ENCODE assay signal across 21 cellular contexts in genomic region chr7:15018981-15019380, GRCh38.
"Had no signal": no experiment of that assay in that cellular context is flagged by ENCODE, and none has a peak within 500 bp of the region (broad histone marks: within the 10 kb centered on the region; RNA-seq: fewer than 3 reads in every experiment).

No MANE protein-coding gene starts in this region.

- H3K27me3 ChIP-seq: dorsolateral prefrontal cortex, esophagus squamous epithelium, gastrocnemius medialis, heart right ventricle, left lung had no signal

- DNase-seq: dermis blood vessel endothelial cell; dorsolateral prefrontal cortex; effector CD4-positive, alpha-beta T cell; effector memory CD4-positive, alpha-beta T cell; erythroblast; esophagus squamous epithelium; foreskin fibroblast; foreskin melanocyte; gastrocnemius medialis; glutamatergic neuron; heart right ventricle; hippocampal formation; left cardiac atrium; left lung; left ventricle myocardium superior; lower lobe of right lung; mesenchymal stem cell; mucosa of descending colon; naive B cell had no signal

- H3K27ac ChIP-seq: coronary artery, dorsolateral prefrontal cortex, epithelial cell of prostate, esophagus squamous epithelium, gastrocnemius medialis, heart right ventricle, left lung, lower lobe of right lung had no signal

- H3K9me3 ChIP-seq: esophagus squamous epithelium, gastrocnemius medialis, heart right ventricle, left lung, lower lobe of right lung, mucosa of descending colon had no signal

- H3K4me3 ChIP-seq: coronary artery, dorsolateral prefrontal cortex, esophagus squamous epithelium, gastrocnemius medialis, heart right ventricle, left lung, lower lobe of right lung, mucosa of descending colon had no signal

- H3K4me1 ChIP-seq: left lung, lower lobe of right lung had no signal

- H3K36me3 ChIP-seq: esophagus squamous epithelium, gastrocnemius medialis, heart right ventricle, left lung, lower lobe of right lung had no signal
